Comparison of ENCODE assay signal across 8 cellular contexts in the genomic region with DNA sequence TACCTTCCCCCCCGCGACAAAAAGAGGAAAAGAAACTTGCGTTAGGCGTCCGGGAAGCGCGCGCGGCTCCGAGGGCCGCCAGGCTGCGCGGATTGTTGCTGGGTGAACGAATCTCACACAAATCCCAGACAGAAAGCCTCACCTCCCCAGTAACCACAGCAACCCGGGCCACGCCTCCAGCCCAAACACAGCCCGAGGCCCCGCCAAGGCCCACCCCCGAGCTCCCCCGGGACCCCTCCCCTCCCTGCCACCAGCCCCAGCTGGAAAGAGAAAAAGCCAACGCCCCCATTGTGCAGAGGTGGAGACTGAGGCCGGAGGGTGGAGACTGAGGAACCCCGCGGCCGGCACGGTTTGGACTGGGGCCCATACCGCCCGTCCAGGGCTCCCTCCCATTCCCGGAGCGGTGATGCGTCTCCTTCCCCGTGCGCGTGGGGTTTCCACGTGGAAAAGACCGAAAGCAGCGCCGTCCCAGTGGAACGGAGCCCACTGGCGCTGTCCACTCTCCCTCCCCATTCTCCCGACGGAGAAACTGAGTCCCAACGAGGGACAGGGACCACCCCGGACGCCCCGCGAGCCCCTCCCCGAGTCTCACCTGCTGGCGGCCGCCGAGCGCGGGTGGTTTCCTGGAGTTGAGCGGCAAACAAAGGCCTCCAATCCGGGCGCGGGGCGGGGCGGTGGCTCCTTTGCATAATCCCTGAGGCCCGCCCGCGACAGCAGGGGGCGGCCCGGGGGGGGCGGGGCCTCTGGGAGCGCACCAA. TPM values are rescaled to one million over a fixed set of nuclear protein-coding genes. Genes with fewer than 3 reads are reported as not detected.
DNase-seq lines count a peak whose midpoint lies in the region; ATAC-seq and TF ChIP-seq lines count a peak whose summit lies in the region.

No MANE protein-coding gene starts in this region.

- peak overlapping the region; percentile 63 for H3K14ac ChIP-seq in trophoblast cell (ENCODE audit: low read length)

- no CpG with 5 or more reads among the region's 66 CpGs for WGBS in trophoblast cell (ENCODE audit: extremely low coverage, insufficient coverage, insufficient read length)
- 0% methylated on average over 29 to 61 of the region's 66 CpGs for WGBS in tibial nerve, 2 donors

- peaks cover 12% of the 10 kb centered on the region for H3K4me1 Mint-ChIP-seq in HFFc6 (ENCODE audit: low read depth)
- H3K4me1 Mint-ChIP-seq in activated naive CD8-positive, alpha-beta T cell treated with anti-CD3 and anti-CD28 coated beads, Interleukin-2, amount 10 ng/mL, durations not matched to agents 7 days and 5 days = peaks cover 29% of the 10 kb centered on the region

- peak overlapping the region; percentile 80 for H4K91ac ChIP-seq in trophoblast cell (ENCODE audit: low read depth, low read length)

- H3K79me1 ChIP-seq in trophoblast cell (ENCODE audit: low read length) = peaks cover 10% of the 10 kb centered on the region

- peak overlapping the region; percentile 70 for H4K8ac ChIP-seq in trophoblast cell (ENCODE audit: low read depth, low read length)

- peak overlapping the region; percentile 88 for H3K18ac ChIP-seq in trophoblast cell (ENCODE audit: low read length)

- H3K27ac ChIP-seq in cardiac muscle cell (no peak overlapping the region), trophoblast cell (ENCODE audit: low read depth, low read length) (peak overlapping the region; percentile 7), tibial nerve (peak overlapping the region; percentile 53 to 90 (median 80))

- peaks cover 7% of the 10 kb centered on the region for H3K4me1 ChIP-seq in cardiac muscle cell (ENCODE audit: low read depth)
- H3K4me1 ChIP-seq in trophoblast cell (ENCODE audit: control insufficient read depth in 1 of 2, insufficient read depth in 2 of 2, low read length in 2 of 2) = peaks cover 24 to 25% of the 10 kb centered on the region in 2 experiments
- H3K4me1 ChIP-seq in tibial nerve = peaks cover 0 to 45% (median 17%) of the 10 kb centered on the region in 4 donors

- H2BK120ac ChIP-seq in trophoblast cell (ENCODE audit: insufficient read depth, low read length, poor library complexity) = peak overlapping the region; percentile 44

- peak overlapping the region; percentile 32 for H2AFZ ChIP-seq in trophoblast cell (ENCODE audit: insufficient read depth, low read length, poor library complexity)

- H3K9me3 Mint-ChIP-seq in HFFc6 = no peaks in the 10 kb centered on the region
- no peaks in the 10 kb centered on the region for H3K9me3 Mint-ChIP-seq in activated naive CD8-positive, alpha-beta T cell treated with anti-CD3 and anti-CD28 coated beads, Interleukin-2, amount 10 ng/mL, durations not matched to agents 7 days and 5 days

- peak overlapping the region; percentile 14 for H2BK5ac ChIP-seq in trophoblast cell (ENCODE audit: low read depth, low read length, poor library complexity)

- no peak overlapping the region for H3K9ac ChIP-seq in trophoblast cell (ENCODE audit: low read length)

- peak overlapping the region; percentile 91 for H3K4me3 Mint-ChIP-seq in HFFc6
- peak overlapping the region; percentile 89 for H3K4me3 Mint-ChIP-seq in activated naive CD8-positive, alpha-beta T cell treated with anti-CD3 and anti-CD28 coated beads, Interleukin-2, amount 10 ng/mL, durations not matched to agents 7 days and 5 days

- no peak overlapping the region for H3K23ac ChIP-seq in trophoblast cell (ENCODE audit: low read length)

- H3K4ac ChIP-seq in trophoblast cell (ENCODE audit: low read depth, low read length) = peak overlapping the region; percentile 22

- POLR2A ChIA-PET in activated naive CD8-positive, alpha-beta T cell treated with anti-CD3 and anti-CD28 coated beads, Interleukin-2, amount 10 ng/mL, durations not matched to agents 7 days and 5 days (lab: Charles Lee) = interaction anchor here (0.8 to 5.1 kb wide), 5 partner anchors 11 to 190 kb away, joined by 3 to 139 read pairs (median 4); partner anchors contain the start of genes AKNA and ATP6V1G1

- H3K27ac Mint-ChIP-seq in HFFc6 = peak overlapping the region; percentile 77
- peak overlapping the region; percentile 85 for H3K27ac Mint-ChIP-seq in activated naive CD8-positive, alpha-beta T cell treated with anti-CD3 and anti-CD28 coated beads, Interleukin-2, amount 10 ng/mL, durations not matched to agents 7 days and 5 days

- H3K9me3 ChIP-seq in cardiac muscle cell (ENCODE audit: low read depth) = no peaks in the 10 kb centered on the region
- no peaks in the 10 kb centered on the region for H3K9me3 ChIP-seq in trophoblast cell (ENCODE audit: insufficient read depth, low read depth, low read length)
- no peaks in the 10 kb centered on the region for H3K9me3 ChIP-seq in tibial nerve

- TF ChIP-seq CTCF in HFFc6 (IDR thresholded peaks at IDR 0.05) (peak; percentile 35; the same call in 1 of the 2 replicates), cardiac muscle cell (IDR thresholded peaks at IDR 0.05; ENCODE audit: low read depth, low read length) (no peak), tibial nerve (IDR thresholded peaks at IDR 0.05) (peak in 2 of 5 experiments; percentile 15 to 47)

- peaks cover 5% of the 10 kb centered on the region for H3K27me3 Mint-ChIP-seq in HFFc6 (ENCODE audit: insufficient read depth)
- no peaks in the 10 kb centered on the region for H3K27me3 Mint-ChIP-seq in activated naive CD8-positive, alpha-beta T cell treated with anti-CD3 and anti-CD28 coated beads, Interleukin-2, amount 10 ng/mL, durations not matched to agents 7 days and 5 days

- TF ChIP-seq POLR2A in tibial nerve (IDR thresholded peaks at IDR 0.05) = peak; percentile 17 to 80

- H2AK5ac ChIP-seq in trophoblast cell (ENCODE audit: low read length) = no peak overlapping the region

- H4K12ac ChIP-seq in trophoblast cell (ENCODE audit: low read depth, low read length) = peak overlapping the region; percentile 45

- H3K4me3 ChIP-seq in GM08714 (ENCODE audit: low read length) = peak overlapping the region; percentile 76; the same call in 1 of the 2 replicates
- H3K4me3 ChIP-seq in cardiac muscle cell = peak overlapping the region; percentile 57
- H3K4me3 ChIP-seq in trophoblast cell (ENCODE audit: low read depth, low read length) = peak overlapping the region; percentile 89
- peak overlapping the region; percentile 72 to 74 (median 72) for H3K4me3 ChIP-seq in tibial nerve

- H3K4me2 ChIP-seq in trophoblast cell (ENCODE audit: low read length) = peak overlapping the region; percentile 83

- H3K27me3 ChIP-seq in cardiac muscle cell = no peaks in the 10 kb centered on the region
- H3K27me3 ChIP-seq in trophoblast cell (ENCODE audit: insufficient read depth, low read length) = no peaks in the 10 kb centered on the region
- no peaks in the 10 kb centered on the region for H3K27me3 ChIP-seq in tibial nerve

- TF ChIP-seq EP300 in tibial nerve (IDR thresholded peaks at IDR 0.05) = peak; percentile 36 to 85

- peak; percentile 81 for DNase-seq in HFFc6
- DNase-seq in MV-4-11 (lab: John Stamatoyannopoulos, UW) = peak; percentile 94
- peak; percentile 55 for DNase-seq in SKM-1 treated with dmso at 0.1 percent for 144 hours (lab: John Stamatoyannopoulos, UW; ENCODE audit: unreplicated experiment)
- DNase-seq in activated naive CD8-positive, alpha-beta T cell treated with anti-CD3 and anti-CD28 coated beads, Interleukin-2, amount 10 ng/mL, durations not matched to agents 7 days and 5 days = peak; percentile 99
- peak; percentile 96 to 97 for DNase-seq in cardiac muscle cell (ENCODE audit: low read depth in 1 of 2, low spot score in 1 of 2)
- peak; percentile 95 to 98 for DNase-seq in trophoblast cell
- DNase-seq in tibial nerve (ENCODE audit: low spot score in 2 of 2) = peak; percentile 96 to 98

- peak overlapping the region; percentile 10 for H2BK12ac ChIP-seq in trophoblast cell (ENCODE audit: low read length)

- H3K36me3 Mint-ChIP-seq in HFFc6 (ENCODE audit: low read depth) = no peaks in the 10 kb centered on the region
- peaks cover 11% of the 10 kb centered on the region for H3K36me3 Mint-ChIP-seq in activated naive CD8-positive, alpha-beta T cell treated with anti-CD3 and anti-CD28 coated beads, Interleukin-2, amount 10 ng/mL, durations not matched to agents 7 days and 5 days

- H3K36me3 ChIP-seq in cardiac muscle cell (no peaks in the 10 kb centered on the region), trophoblast cell (ENCODE audit: control insufficient read depth in 1 of 2, insufficient read depth in 2 of 2, low read length in 2 of 2) (peaks cover 3 to 6% of the 10 kb centered on the region in 2 experiments), tibial nerve (no peaks in the 10 kb centered on the region)

- ATAC-seq in activated naive CD8-positive, alpha-beta T cell treated with anti-CD3 and anti-CD28 coated beads, Interleukin-2, amount 10 ng/mL, durations not matched to agents 7 days and 5 days (ENCODE audit: low read depth) = peak; percentile 84

- peaks cover 2% of the 10 kb centered on the region for H3K79me2 ChIP-seq in trophoblast cell (ENCODE audit: control insufficient read depth, insufficient read depth, low read length, poor library complexity)

RNA-seq across cellular contexts. Expression of gene AKNA, which starts 10.2 kb away (rescaled TPM):
- 10 to 100 TPM in 4 of 6 experiments, 1 to 10 TPM in 2; 9.3 to 13.1 (median 11.5) TPM for total RNA-seq in HFFc6 (2021; fragmentation: NEBNext Ultra II Directional; extraction: Animal tissue kit (Norgen Biotek cat#: 25700))
- total RNA-seq in activated naive CD8-positive, alpha-beta T cell treated with anti-CD3 and anti-CD28 coated beads, Interleukin-2, amount 10 ng/mL, durations not matched to agents 7 days and 5 days = 100 to 1,000 TPM; 482 to 492 TPM
- 20.6 and 25.2 TPM in 2 replicates for total RNA-seq in cardiac muscle cell
- 5.7 and 10.1 TPM in 2 replicates for polyA plus RNA-seq in cardiac muscle cell
- polyA plus RNA-seq in trophoblast cell (2013) = 14.4 and 16.0 TPM in 2 replicates
- total RNA-seq in tibial nerve = 10 to 100 TPM; 23.6 to 42.2 (median 36.6) TPM

Comparison
In these comparisons a context has a peak if more than half of its experiments do, and no peak if none do; other contexts are left out.
1. RNA of gene AKNA, which starts 10.2 kb away (total RNA-seq): 482 to 492 TPM in activated naive CD8-positive, alpha-beta T cell treated with anti-CD3 and anti-CD28 coated beads, Interleukin-2, amount 10 ng/mL, durations not matched to agents 7 days and 5 days; 23.6 to 42.2 TPM in tibial nerve, 20.6 to 25.2 TPM in cardiac muscle cell and 9.3 to 13.1 TPM in HFFc6; every median in the first group is over 10 times any median in the second.
2. Peak in every context shown above with its lines, with median percentiles within 50 percentile points of each other: H3K4me3 ChIP-seq and DNase-seq.